Comparison of ENCODE assay signal across 1 cellular context in genomic region chr6:89281779-89282246, GRCh38.
TF ChIP-seq lines count a peak whose summit lies in the region.

No MANE protein-coding gene starts in this region.

TF ChIP-seq in GM12878, 131 proteins besides CTCF, POLR2A, EP300 and RAD21 (continued from another document and continues in another):
- TF ChIP-seq, protein P1, sequence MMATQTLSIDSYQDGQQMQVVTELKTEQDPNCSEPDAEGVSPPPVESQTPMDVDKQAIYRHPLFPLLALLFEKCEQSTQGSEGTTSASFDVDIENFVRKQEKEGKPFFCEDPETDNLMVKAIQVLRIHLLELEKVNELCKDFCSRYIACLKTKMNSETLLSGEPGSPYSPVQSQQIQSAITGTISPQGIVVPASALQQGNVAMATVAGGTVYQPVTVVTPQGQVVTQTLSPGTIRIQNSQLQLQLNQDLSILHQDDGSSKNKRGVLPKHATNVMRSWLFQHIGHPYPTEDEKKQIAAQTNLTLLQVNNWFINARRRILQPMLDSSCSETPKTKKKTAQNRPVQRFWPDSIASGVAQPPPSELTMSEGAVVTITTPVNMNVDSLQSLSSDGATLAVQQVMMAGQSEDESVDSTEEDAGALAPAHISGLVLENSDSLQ (IDR thresholded peaks at IDR 0.05): peak; percentile 48; the same call in 1 of the 2 replicates
- TF ChIP-seq STAT3 (IDR thresholded peaks at IDR 0.05; ENCODE audit: low read depth, low read length) (no peak), TCF3 (IDR thresholded peaks at IDR 0.05; ENCODE audit: borderline replicate concordance, insufficient read depth, low read depth, low read length) (no peak), HCFC1 (IDR thresholded peaks at IDR 0.05; ENCODE audit: low read length) (no peak), KAT2A (conservative IDR thresholded peaks at IDR 0.05; ENCODE audit: control insufficient read depth, low read depth, low read length) (no peak), LARP7 (IDR thresholded peaks at IDR 0.05) (no peak), ZNF274 (IDR thresholded peaks at IDR 0.05; ENCODE audit: insufficient read depth, insufficient read length) (no peak), BRCA1 (IDR thresholded peaks at IDR 0.05; ENCODE audit: low read depth, low read length) (no peak), CBX5 (IDR thresholded peaks at IDR 0.05; ENCODE audit: low read depth) (no peak), ZBTB33 (IDR thresholded peaks at IDR 0.05) (no peak), SRF (IDR thresholded peaks at IDR 0.05; ENCODE audit: low read depth in 2 of 2, low read length in 2 of 2) (no peak), WRNIP1 (IDR thresholded peaks at IDR 0.05; ENCODE audit: borderline replicate concordance, low read depth, low read length) (no peak), RAD51 (IDR thresholded peaks at IDR 0.05) (no peak), GATAD2B (conservative IDR thresholded peaks at IDR 0.05; ENCODE audit: low read depth) (no peak), HDAC6 (IDR thresholded peaks at IDR 0.05; ENCODE audit: unreplicated experiment) (no peak), SP1 (IDR thresholded peaks at IDR 0.05; ENCODE audit: low read depth, low read length) (no peak), KDM1A (IDR thresholded peaks at IDR 0.05; ENCODE audit: borderline replicate concordance) (no peak), SMC3 (IDR thresholded peaks at IDR 0.05; ENCODE audit: borderline replicate concordance, low read length) (peak; percentile 48), IKZF2 (IDR thresholded peaks at IDR 0.05) (no peak), IKZF1 (conservative IDR thresholded peaks at IDR 0.05) (no peak), YY1 (IDR thresholded peaks at IDR 0.05; ENCODE audit: low read depth, low read length) (peak; percentile 78), BMI1 (IDR thresholded peaks at IDR 0.05; ENCODE audit: borderline replicate concordance) (no peak), ETV6 (conservative IDR thresholded peaks at IDR 0.05 in 1 of 2, IDR thresholded peaks at IDR 0.05 in 1 of 2; ENCODE audit: borderline replicate concordance in 1 of 2, low read depth in 1 of 2) (no peak), NR2F1 (conservative IDR thresholded peaks at IDR 0.05) (no peak), PRDM15 (CRISPR knock-in tag; IDR thresholded peaks at IDR 0.05) (no peak), PAX8 (IDR thresholded peaks at IDR 0.05) (no peak), MXI1 (IDR thresholded peaks at IDR 0.05; ENCODE audit: low read depth, low read length) (no peak; the same call in 1 of the 2 replicates), NBN (IDR thresholded peaks at IDR 0.05) (0 out of 2 replicates have a peak, but pooled peaks have one; percentile 20)
- TF ChIP-seq, protein P2, sequence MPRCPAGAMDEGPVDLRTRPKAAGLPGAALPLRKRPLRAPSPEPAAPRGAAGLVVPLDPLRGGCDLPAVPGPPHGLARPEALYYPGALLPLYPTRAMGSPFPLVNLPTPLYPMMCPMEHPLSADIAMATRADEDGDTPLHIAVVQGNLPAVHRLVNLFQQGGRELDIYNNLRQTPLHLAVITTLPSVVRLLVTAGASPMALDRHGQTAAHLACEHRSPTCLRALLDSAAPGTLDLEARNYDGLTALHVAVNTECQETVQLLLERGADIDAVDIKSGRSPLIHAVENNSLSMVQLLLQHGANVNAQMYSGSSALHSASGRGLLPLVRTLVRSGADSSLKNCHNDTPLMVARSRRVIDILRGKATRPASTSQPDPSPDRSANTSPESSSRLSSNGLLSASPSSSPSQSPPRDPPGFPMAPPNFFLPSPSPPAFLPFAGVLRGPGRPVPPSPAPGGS (IDR thresholded peaks at IDR 0.05; ENCODE audit: borderline replicate concordance, insufficient read depth, low read depth, low read length, poor library complexity, severe bottlenecking): no peak
- TF ChIP-seq, protein P3, sequence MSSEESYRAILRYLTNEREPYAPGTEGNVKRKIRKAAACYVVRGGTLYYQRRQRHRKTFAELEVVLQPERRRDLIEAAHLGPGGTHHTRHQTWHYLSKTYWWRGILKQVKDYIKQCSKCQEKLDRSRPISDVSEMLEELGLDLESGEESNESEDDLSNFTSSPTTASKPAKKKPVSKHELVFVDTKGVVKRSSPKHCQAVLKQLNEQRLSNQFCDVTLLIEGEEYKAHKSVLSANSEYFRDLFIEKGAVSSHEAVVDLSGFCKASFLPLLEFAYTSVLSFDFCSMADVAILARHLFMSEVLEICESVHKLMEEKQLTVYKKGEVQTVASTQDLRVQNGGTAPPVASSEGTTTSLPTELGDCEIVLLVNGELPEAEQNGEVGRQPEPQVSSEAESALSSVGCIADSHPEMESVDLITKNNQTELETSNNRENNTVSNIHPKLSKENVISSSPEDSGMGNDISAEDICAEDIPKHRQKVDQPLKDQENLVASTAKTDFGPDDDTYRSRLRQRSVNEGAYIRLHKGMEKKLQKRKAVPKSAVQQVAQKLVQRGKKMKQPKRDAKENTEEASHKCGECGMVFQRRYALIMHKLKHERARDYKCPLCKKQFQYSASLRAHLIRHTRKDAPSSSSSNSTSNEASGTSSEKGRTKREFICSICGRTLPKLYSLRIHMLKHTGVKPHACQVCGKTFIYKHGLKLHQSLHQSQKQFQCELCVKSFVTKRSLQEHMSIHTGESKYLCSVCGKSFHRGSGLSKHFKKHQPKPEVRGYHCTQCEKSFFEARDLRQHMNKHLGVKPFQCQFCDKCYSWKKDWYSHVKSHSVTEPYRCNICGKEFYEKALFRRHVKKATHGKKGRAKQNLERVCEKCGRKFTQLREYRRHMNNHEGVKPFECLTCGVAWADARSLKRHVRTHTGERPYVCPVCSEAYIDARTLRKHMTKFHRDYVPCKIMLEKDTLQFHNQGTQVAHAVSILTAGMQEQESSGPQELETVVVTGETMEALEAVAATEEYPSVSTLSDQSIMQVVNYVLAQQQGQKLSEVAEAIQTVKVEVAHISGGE (CRISPR knock-in tag; IDR thresholded peaks at IDR 0.05): no peak
- TF ChIP-seq, protein P4, sequence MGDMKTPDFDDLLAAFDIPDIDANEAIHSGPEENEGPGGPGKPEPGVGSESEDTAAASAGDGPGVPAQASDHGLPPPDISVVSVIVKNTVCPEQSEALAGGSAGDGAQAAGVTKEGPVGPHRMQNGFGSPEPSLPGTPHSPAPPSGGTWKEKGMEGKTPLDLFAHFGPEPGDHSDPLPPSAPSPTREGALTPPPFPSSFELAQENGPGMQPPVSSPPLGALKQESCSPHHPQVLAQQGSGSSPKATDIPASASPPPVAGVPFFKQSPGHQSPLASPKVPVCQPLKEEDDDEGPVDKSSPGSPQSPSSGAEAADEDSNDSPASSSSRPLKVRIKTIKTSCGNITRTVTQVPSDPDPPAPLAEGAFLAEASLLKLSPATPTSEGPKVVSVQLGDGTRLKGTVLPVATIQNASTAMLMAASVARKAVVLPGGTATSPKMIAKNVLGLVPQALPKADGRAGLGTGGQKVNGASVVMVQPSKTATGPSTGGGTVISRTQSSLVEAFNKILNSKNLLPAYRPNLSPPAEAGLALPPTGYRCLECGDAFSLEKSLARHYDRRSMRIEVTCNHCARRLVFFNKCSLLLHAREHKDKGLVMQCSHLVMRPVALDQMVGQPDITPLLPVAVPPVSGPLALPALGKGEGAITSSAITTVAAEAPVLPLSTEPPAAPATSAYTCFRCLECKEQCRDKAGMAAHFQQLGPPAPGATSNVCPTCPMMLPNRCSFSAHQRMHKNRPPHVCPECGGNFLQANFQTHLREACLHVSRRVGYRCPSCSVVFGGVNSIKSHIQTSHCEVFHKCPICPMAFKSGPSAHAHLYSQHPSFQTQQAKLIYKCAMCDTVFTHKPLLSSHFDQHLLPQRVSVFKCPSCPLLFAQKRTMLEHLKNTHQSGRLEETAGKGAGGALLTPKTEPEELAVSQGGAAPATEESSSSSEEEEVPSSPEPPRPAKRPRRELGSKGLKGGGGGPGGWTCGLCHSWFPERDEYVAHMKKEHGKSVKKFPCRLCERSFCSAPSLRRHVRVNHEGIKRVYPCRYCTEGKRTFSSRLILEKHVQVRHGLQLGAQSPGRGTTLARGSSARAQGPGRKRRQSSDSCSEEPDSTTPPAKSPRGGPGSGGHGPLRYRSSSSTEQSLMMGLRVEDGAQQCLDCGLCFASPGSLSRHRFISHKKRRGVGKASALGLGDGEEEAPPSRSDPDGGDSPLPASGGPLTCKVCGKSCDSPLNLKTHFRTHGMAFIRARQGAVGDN (IDR thresholded peaks at IDR 0.05): no peak
- TF ChIP-seq, protein P5, sequence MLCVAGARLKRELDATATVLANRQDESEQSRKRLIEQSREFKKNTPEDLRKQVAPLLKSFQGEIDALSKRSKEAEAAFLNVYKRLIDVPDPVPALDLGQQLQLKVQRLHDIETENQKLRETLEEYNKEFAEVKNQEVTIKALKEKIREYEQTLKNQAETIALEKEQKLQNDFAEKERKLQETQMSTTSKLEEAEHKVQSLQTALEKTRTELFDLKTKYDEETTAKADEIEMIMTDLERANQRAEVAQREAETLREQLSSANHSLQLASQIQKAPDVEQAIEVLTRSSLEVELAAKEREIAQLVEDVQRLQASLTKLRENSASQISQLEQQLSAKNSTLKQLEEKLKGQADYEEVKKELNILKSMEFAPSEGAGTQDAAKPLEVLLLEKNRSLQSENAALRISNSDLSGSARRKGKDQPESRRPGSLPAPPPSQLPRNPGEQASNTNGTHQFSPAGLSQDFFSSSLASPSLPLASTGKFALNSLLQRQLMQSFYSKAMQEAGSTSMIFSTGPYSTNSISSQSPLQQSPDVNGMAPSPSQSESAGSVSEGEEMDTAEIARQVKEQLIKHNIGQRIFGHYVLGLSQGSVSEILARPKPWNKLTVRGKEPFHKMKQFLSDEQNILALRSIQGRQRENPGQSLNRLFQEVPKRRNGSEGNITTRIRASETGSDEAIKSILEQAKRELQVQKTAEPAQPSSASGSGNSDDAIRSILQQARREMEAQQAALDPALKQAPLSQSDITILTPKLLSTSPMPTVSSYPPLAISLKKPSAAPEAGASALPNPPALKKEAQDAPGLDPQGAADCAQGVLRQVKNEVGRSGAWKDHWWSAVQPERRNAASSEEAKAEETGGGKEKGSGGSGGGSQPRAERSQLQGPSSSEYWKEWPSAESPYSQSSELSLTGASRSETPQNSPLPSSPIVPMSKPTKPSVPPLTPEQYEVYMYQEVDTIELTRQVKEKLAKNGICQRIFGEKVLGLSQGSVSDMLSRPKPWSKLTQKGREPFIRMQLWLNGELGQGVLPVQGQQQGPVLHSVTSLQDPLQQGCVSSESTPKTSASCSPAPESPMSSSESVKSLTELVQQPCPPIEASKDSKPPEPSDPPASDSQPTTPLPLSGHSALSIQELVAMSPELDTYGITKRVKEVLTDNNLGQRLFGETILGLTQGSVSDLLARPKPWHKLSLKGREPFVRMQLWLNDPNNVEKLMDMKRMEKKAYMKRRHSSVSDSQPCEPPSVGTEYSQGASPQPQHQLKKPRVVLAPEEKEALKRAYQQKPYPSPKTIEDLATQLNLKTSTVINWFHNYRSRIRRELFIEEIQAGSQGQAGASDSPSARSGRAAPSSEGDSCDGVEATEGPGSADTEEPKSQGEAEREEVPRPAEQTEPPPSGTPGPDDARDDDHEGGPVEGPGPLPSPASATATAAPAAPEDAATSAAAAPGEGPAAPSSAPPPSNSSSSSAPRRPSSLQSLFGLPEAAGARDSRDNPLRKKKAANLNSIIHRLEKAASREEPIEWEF (IDR thresholded peaks at IDR 0.05; ENCODE audit: insufficient replicate concordance, low read depth, low read length): no peak
- TF ChIP-seq, protein P6, sequence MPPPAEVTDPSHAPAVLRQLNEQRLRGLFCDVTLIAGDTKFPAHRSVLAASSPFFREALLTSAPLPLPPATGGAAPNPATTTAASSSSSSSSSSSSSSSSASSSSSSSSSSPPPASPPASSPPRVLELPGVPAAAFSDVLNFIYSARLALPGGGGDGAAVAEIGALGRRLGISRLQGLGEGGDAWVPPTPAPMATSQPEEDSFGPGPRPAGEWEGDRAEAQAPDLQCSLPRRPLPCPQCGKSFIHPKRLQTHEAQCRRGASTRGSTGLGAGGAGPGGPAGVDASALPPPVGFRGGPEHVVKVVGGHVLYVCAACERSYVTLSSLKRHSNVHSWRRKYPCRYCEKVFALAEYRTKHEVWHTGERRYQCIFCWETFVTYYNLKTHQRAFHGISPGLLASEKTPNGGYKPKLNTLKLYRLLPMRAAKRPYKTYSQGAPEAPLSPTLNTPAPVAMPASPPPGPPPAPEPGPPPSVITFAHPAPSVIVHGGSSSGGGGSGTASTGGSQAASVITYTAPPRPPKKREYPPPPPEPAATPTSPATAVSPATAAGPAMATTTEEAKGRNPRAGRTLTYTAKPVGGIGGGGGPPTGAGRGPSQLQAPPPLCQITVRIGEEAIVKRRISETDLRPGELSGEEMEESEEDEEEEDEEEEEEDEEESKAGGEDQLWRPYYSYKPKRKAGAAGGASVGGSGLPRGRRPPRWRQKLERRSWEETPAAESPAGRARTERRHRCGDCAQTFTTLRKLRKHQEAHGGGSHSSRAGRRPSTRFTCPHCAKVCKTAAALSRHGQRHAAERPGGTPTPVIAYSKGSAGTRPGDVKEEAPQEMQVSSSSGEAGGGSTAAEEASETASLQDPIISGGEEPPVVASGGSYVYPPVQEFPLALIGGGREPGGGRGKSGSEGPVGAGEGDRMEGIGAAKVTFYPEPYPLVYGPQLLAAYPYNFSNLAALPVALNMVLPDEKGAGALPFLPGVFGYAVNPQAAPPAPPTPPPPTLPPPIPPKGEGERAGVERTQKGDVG (CRISPR knock-in tag; IDR thresholded peaks at IDR 0.05): no peak
